22 cellular contexts compared by ENCODE assay signal in the genomic region with DNA sequence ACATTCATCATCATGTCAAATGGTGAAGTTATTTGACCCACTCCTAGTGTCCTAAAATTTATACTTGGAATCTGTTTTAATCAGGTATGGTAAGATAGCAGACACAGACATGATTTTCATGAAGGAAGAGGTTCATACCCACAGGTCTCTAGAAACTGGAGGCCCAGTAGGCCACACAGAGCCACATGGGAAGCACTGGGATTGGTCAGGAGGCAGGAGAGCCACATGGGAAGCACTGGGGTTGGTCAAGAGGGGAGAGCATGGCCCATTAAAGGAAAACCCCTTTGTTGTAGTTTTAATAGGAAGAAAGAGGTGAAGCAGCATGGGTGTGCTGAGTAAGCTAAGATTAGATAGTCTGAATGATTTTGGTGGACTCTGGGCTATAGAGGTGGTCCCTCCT.
"Had no signal": no experiment of that assay in that cellular context is flagged by ENCODE, and none has a peak within 500 bp of the region (broad histone marks: within the 10 kb centered on the region; RNA-seq: fewer than 3 reads in every experiment).

No MANE protein-coding gene starts in this region.

- H3K27me3 ChIP-seq: dorsolateral prefrontal cortex, right atrium auricular region, sigmoid colon, testis, tibial artery had no signal

- ATAC-seq: naive thymus-derived CD8-positive, alpha-beta T cell; stimulated activated effector memory CD8-positive, alpha-beta T cell treated with anti-CD3 and anti-CD28 coated beads, Interleukin-12 subunit alpha, Interleukin-12 subunit beta, amount 100 ng/mL, for 72 hours; stimulated activated naive CD8-positive, alpha-beta T cell treated with anti-CD3 and anti-CD28 coated beads, Interleukin-15, Interleukin-2, amounts not matched to agents 100 U/mL and 50 U/mL, for 24 hours had no signal

- H3K36me3 ChIP-seq: prostate gland, right atrium auricular region, sigmoid colon, tibial artery had no signal

- H3K9me3 Mint-ChIP-seq: endodermal cell, nephron progenitor cell, type B pancreatic cell had no signal

- H3K4me3 ChIP-seq: dorsolateral prefrontal cortex, lung, prostate gland, right atrium auricular region, sigmoid colon, testis, tibial artery had no signal

- H3K4me1 ChIP-seq: prostate gland, right atrium auricular region, sigmoid colon, testis, tibial artery had no signal

- H3K4me1 Mint-ChIP-seq: immature natural killer cell; naive thymus-derived CD8-positive, alpha-beta T cell; nephron progenitor cell; stimulated activated effector memory CD8-positive, alpha-beta T cell treated with anti-CD3 and anti-CD28 coated beads, Interleukin-12 subunit alpha, Interleukin-12 subunit beta, amount 100 ng/mL, for 72 hours had no signal

- H3K36me3 Mint-ChIP-seq: immature natural killer cell; naive thymus-derived CD8-positive, alpha-beta T cell; stimulated activated effector memory CD8-positive, alpha-beta T cell treated with anti-CD3 and anti-CD28 coated beads, Interleukin-12 subunit alpha, Interleukin-12 subunit beta, amount 100 ng/mL, for 72 hours; type B pancreatic cell had no signal

- H3K27ac ChIP-seq: dorsolateral prefrontal cortex, prostate gland, right atrium auricular region, sigmoid colon, testis, tibial artery had no signal

- H3K9me3 ChIP-seq: prostate gland, right atrium auricular region, sigmoid colon, testis, tibial artery had no signal

- DNase-seq: dorsolateral prefrontal cortex; effector CD8-positive, alpha-beta T cell; endodermal cell; erythroblast; hypothalamus; immature natural killer cell; islet precursor cell; kidney glomerular epithelial cell; naive thymus-derived CD8-positive, alpha-beta T cell; nephron progenitor cell; nucleus accumbens; sigmoid colon; stimulated activated CD4-positive, alpha-beta T cell treated with anti-CD3 and anti-CD28 coated beads, Interleukin-2, amount 100 ng/mL, for 24 hours; stimulated activated CD4-positive, alpha-beta T cell treated with anti-CD3 and anti-CD28 coated beads, Interleukin-4, amount 100 ng/mL, for 24 hours; stimulated activated naive CD8-positive, alpha-beta T cell treated with anti-CD3 and anti-CD28 coated beads, Interleukin-15, Interleukin-2, amounts not matched to agents 100 U/mL and 50 U/mL, for 24 hours; tibial artery had no signal

- H3K27me3 Mint-ChIP-seq: naive thymus-derived CD8-positive, alpha-beta T cell had no signal

- H3K27ac Mint-ChIP-seq: endodermal cell; immature natural killer cell; naive thymus-derived CD8-positive, alpha-beta T cell; nephron progenitor cell; stimulated activated effector memory CD8-positive, alpha-beta T cell treated with anti-CD3 and anti-CD28 coated beads, Interleukin-12 subunit alpha, Interleukin-12 subunit beta, amount 100 ng/mL, for 72 hours; type B pancreatic cell had no signal

- H3K4me3 Mint-ChIP-seq: endodermal cell; immature natural killer cell; naive thymus-derived CD8-positive, alpha-beta T cell; nephron progenitor cell; stimulated activated effector memory CD8-positive, alpha-beta T cell treated with anti-CD3 and anti-CD28 coated beads, Interleukin-12 subunit alpha, Interleukin-12 subunit beta, amount 100 ng/mL, for 72 hours; type B pancreatic cell had no signal
